In the genomic region with DNA sequence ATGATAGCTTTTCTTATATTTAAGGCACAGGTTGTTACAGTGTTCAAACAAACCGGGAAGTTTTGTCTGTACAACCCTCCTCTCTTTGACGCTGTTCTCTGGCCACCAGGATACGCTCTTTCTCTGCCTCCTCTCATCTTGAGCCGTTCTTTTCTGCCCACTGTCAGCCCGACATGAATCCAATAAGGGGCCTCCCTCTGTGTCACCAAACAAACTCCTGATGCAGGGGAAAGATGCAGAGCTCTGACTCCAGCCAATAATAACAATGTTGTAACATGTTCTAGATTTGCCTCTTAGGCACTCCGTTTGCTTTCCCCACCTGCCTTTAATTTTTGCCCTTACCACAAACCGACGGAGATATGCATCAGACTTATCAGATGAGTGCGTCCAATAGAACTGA, we compare ENCODE assay signal across 1 cellular context.
TF ChIP-seq lines count a peak whose summit lies in the region.

No MANE protein-coding gene starts in this region.

TF ChIP-seq in WTC11, 78 proteins besides CTCF, POLR2A, EP300 and RAD21 (continued from another document):
- TF ChIP-seq, protein P1, sequence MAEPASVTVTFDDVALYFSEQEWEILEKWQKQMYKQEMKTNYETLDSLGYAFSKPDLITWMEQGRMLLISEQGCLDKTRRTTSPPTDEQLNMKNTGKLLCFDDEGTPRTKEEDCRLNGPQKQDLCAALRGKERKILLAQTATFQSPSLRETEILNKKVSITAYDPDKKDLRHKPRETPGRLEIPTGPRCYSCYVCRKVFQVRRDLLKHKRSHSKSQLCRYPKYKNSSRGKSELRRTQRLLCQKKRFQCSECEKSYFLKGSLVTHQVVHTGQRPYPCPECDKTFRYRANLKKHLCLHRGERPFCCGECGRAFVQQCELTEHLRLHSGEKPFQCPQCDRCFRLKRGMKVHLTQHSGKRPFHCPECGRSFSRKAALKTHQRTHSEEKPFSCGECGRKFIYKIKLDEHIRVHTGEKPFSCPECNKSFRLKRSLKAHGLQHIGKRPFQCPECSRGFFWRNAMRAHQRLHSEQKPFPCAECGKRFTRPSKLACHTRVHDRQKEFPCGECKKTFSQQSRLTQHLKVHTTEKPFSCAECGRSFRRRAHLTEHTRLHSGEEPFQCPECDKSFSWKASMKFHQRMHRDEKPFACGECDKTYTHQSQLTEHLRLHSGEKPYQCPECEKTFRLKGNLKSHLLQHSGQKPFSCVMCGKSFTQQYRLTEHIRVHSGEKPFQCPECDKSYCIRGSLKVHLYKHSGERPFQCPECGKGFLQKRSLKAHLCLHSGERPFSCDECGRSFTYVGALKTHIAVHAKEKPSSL (CRISPR knock-in tag; conservative IDR thresholded peaks at IDR 0.05): no peak
- TF ChIP-seq ZNF138 (CRISPR knock-in tag; conservative IDR thresholded peaks at IDR 0.05): no peak
- TF ChIP-seq SMAD4 (CRISPR knock-in tag; IDR thresholded peaks at IDR 0.05): no peak
- no peak for TF ChIP-seq PRRX2 (CRISPR knock-in tag; IDR thresholded peaks at IDR 0.05)
